ENCODE assay signal across 1 cellular context in genomic region chr17:81011951-81012350, GRCh38.
TF ChIP-seq lines count a peak whose summit lies in the region.

No MANE protein-coding gene starts in this region.

TF ChIP-seq in HepG2, 621 proteins besides CTCF, POLR2A, EP300 and RAD21:
- TF ChIP-seq CSRNP2 (CRISPR knock-in tag; conservative IDR thresholded peaks at IDR 0.05; ENCODE audit: low read depth) (no peak), SRF (IDR thresholded peaks at IDR 0.05; ENCODE audit: low read depth, low read length) (peak; percentile 90)
TF ChIP-seq in HepG2: peak in this region for 1.
